ENCODE assay signal across 8 cellular contexts in genomic region chr12:124480469-124481256, GRCh38.
DNase-seq lines count a peak whose midpoint lies in the region; ATAC-seq, FAIRE-seq and TF ChIP-seq lines count a peak whose summit lies in the region.

No MANE protein-coding gene starts in this region.

- H3K27ac Mint-ChIP-seq in T-cell (peak overlapping the region; percentile 16 to 31), endothelial cell (ENCODE audit: unreplicated experiment) (no peak overlapping the region)

- TF ChIP-seq CTCF in D721Med (IDR thresholded peaks at IDR 0.05; ENCODE audit: insufficient read depth, missing control alignments) (no peak), ovary (IDR thresholded peaks at IDR 0.05) (no peak), endothelial cell (IDR thresholded peaks at IDR 0.05; ENCODE audit: unreplicated experiment) (no peak)

- H3K27ac ChIP-seq in ovary, result peak overlapping the region in 1 of 2 donors; percentile 49

- POLR2A ChIA-PET in T-cell (lab: Charles Lee), result interaction anchor here in 1 of 2 donors (0.5 kb wide), 1 partner anchor 45 kb away, joined by 4 read pairs; no protein-coding TSS in a partner anchor

- H3K9me3 Mint-ChIP-seq in T-cell (no peaks in the 10 kb centered on the region), endothelial cell (ENCODE audit: unreplicated experiment) (no peaks in the 10 kb centered on the region)

- DNase-seq in D721Med (ENCODE audit: insufficient read length, low spot score) (peak; percentile 90), T-cell (peak in 18 of 34 experiments; percentile 10 to 45 (median 22)), epidermal melanocyte (ENCODE audit: insufficient read length, low spot score) (peak; percentile 90), ovary (peak; percentile 77 to 91 (median 87)), SHP77 treated with DMSO at 0.1 percent for 48 hours (lab: John Stamatoyannopoulos, UW) (no peak), endothelial cell (ENCODE audit: low spot score) (no peak)

- no peak for FAIRE-seq in D721Med (lab: Jason Lieb, UNC)

- H3K4me1 Mint-ChIP-seq in T-cell (peaks cover 24 to 42% (median 30%) of the 10 kb centered on the region in 3 donors), endothelial cell (ENCODE audit: unreplicated experiment) (peaks cover 10% of the 10 kb centered on the region)

- H3K9me3 ChIP-seq in ovary, result no peaks in the 10 kb centered on the region

- H3K27me3 ChIP-seq in ovary, result no peaks in the 10 kb centered on the region

- no peak overlapping the region for H3K4me3 ChIP-seq in ovary

- H3K36me3 Mint-ChIP-seq in T-cell, result peaks cover 49% of the 10 kb centered on the region
- peaks cover 27% of the 10 kb centered on the region for H3K36me3 Mint-ChIP-seq in endothelial cell (ENCODE audit: low read depth, unreplicated experiment)

- no peak for TF ChIP-seq POLR2A in ovary (IDR thresholded peaks at IDR 0.05)

- CTCF ChIA-PET in T-cell (lab: Charles Lee), result no interaction called here

- H3K4me1 ChIP-seq in ovary (ENCODE audit: insufficient read depth), result peaks cover 12% of the 10 kb centered on the region

- H3K4me3 Mint-ChIP-seq in T-cell, result peak overlapping the region in 2 of 3 donors; percentile 23 to 39
- H3K4me3 Mint-ChIP-seq in endothelial cell (ENCODE audit: unreplicated experiment), result no peak overlapping the region

- ATAC-seq in GM19463 (IDR thresholded peaks at IDR 0.05; ENCODE audit: unreplicated experiment), result peak; percentile 61
- peak; percentile 78 for ATAC-seq in HG03378 (IDR thresholded peaks at IDR 0.05; ENCODE audit: unreplicated experiment)
- peak; percentile 44 to 62 (median 50) for ATAC-seq in T-cell (replicated peaks in 1 of 4)

- no peak for TF ChIP-seq EP300 in ovary (IDR thresholded peaks at IDR 0.05)

- WGBS in ovary, 3 donors, result 14 to 26% (median 23%) methylated on average over 15 of the region's 15 CpGs

- no peaks in the 10 kb centered on the region for H3K36me3 ChIP-seq in ovary

- intact Hi-C loops in ovary (cut with DNase I), result no loop called here

- H3K27me3 Mint-ChIP-seq in T-cell (no peaks in the 10 kb centered on the region), endothelial cell (ENCODE audit: unreplicated experiment) (peaks cover 13% of the 10 kb centered on the region)

Comparison
In these comparisons a context has a peak if more than half of its experiments do, and no peak if none do; other contexts are left out.
1. DNase-seq: peak in D721Med (single experiment), T-cell (18 of 34), epidermal melanocyte (single experiment) and ovary (5 of 5); none in SHP77 treated with DMSO at 0.1 percent for 48 hours (single experiment) and endothelial cell (single experiment).
2. Peak in every context shown above with its lines, with median percentiles within 50 percentile points of each other: ATAC-seq.